Comparison of ENCODE assay signal across 10 cellular contexts in the genomic region with DNA sequence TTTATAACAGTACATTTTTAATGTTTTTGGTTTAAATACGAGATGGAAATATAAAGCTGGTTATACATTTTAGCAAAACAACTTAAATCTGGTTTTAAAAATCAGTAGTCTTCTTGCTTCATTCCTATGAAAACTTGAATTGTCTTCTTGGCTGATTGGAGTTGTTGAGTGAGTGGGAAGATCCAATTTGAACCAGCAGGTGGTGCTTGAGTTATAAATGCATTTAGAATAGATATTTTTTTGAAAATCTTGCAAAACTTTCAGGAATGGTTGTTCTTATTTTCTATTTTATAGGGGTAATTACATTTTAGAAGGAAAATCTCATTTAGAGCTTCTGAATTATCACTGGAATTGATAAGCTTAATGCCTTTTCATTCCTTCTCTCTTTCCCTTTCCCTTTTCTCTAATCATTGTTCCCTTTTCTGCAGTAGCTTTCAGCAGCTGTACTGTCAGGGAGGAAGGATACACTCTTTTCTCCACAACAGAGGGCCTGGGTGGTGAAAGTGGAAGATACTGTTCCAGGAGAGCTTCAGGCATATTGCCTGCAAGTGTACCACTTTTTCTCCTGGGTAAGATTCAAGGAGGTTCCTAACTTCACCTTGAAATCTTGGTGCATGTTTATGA.
DNase-seq lines count a peak whose midpoint lies in the region; ATAC-seq and TF ChIP-seq lines count a peak whose summit lies in the region.
"Had no signal": no experiment of that assay in that cellular context is flagged by ENCODE, and none has a peak within 500 bp of the region (broad histone marks: within the 10 kb centered on the region; RNA-seq: fewer than 3 reads in every experiment).

No MANE protein-coding gene starts in this region.

- TF ChIP-seq EP300 in neural cell (conservative IDR thresholded peaks at IDR 0.05; ENCODE audit: poor library complexity, severe bottlenecking): no peak

- H3K9me2 ChIP-seq in neural cell (ENCODE audit: insufficient read depth, low read length): no peaks in the 10 kb centered on the region

- no peak overlapping the region for H2AFZ ChIP-seq in neural cell (ENCODE audit: low read depth, low read length)

- WGBS in lower leg skin, 2 donors: 73 to 74% methylated on average over 1 of the region's 1 CpG

- no peak for TF ChIP-seq POLR2A in lower leg skin (IDR thresholded peaks at IDR 0.05)
- TF ChIP-seq POLR2A in GM18505 (IDR thresholded peaks at IDR 0.05; ENCODE audit: borderline replicate concordance, extremely low read depth, insufficient read depth, insufficient read length): no peak

- no peaks in the 10 kb centered on the region for H3K27me3 ChIP-seq in neural cell (ENCODE audit: insufficient read depth, low read depth, low read length)

- no peaks in the 10 kb centered on the region for H3K9me3 ChIP-seq in neural cell (ENCODE audit: low read length)

- H4K20me1 ChIP-seq in neural cell (ENCODE audit: insufficient read depth): no peaks in the 10 kb centered on the region

- no peaks in the 10 kb centered on the region for H3F3A ChIP-seq in neural cell (ENCODE audit: insufficient read depth, low read length, poor library complexity, severe bottlenecking)

- no peak overlapping the region for H3K27ac ChIP-seq in neural cell (ENCODE audit: low read length)

- DNase-seq in GM03348 (ENCODE audit: low spot score) (peak; percentile 37), NCI-H1105 treated with DMSO at 0.1 percent for 48 hours (lab: John Stamatoyannopoulos, UW) (peak; percentile 44), cardiac fibroblast (ENCODE audit: low read depth in 2 of 2) (peak; percentile 65 to 79), lower leg skin (ENCODE audit: low spot score in 2 of 2) (no peak), NOMO-1 treated with dmso at 0.1 percent for 144 hours (lab: John Stamatoyannopoulos, UW; ENCODE audit: unreplicated experiment) (no peak)
- DNase-seq: activated CD4-positive, alpha-beta T cell treated with anti-CD3 and anti-CD28 coated beads for 1 hour; H7 had no signal

- intact Hi-C loops in lower leg skin (cut with DNase I; ENCODE audit: low total_unique reads): no loop called here

- H3K9ac ChIP-seq in neural cell (ENCODE audit: low read length): no peak overlapping the region

- H3K36me3 ChIP-seq in neural cell (ENCODE audit: insufficient read depth, low read length): no peaks in the 10 kb centered on the region

- no peaks in the 10 kb centered on the region for H3K79me2 ChIP-seq in neural cell (replicated peaks; ENCODE audit: insufficient read depth, low read length)

- TF ChIP-seq CTCF in cardiac fibroblast (IDR thresholded peaks at IDR 0.05; ENCODE audit: low read depth, low read length) (peak; percentile 73), neural cell (IDR thresholded peaks at IDR 0.05; ENCODE audit: poor library complexity, severe bottlenecking) (peak; percentile 50), lower leg skin (IDR thresholded peaks at IDR 0.05) (no peak)

- H3K4me3 ChIP-seq in cardiac fibroblast (replicated peaks in 1 of 2; ENCODE audit: low read depth in 2 of 2, low read length in 2 of 2) (no peak overlapping the region), neural cell (ENCODE audit: low read length) (no peak overlapping the region), lower leg skin (ENCODE audit: low read depth, poor library complexity, severe bottlenecking) (no peak overlapping the region)

- ATAC-seq in GM18505 (IDR thresholded peaks at IDR 0.05; ENCODE audit: unreplicated experiment) (no peak), GM21825 (IDR thresholded peaks at IDR 0.05; ENCODE audit: unreplicated experiment) (no peak)

- H3K4me2 ChIP-seq in neural cell (ENCODE audit: low read length): no peak overlapping the region

- TF ChIP-seq RAD21 in neural cell (conservative IDR thresholded peaks at IDR 0.05): peak; percentile 47

TF ChIP-seq in neural cell, 6 proteins besides CTCF, POLR2A, EP300 and RAD21:
- TF ChIP-seq TAF1 (IDR thresholded peaks at IDR 0.05; ENCODE audit: low read depth) (no peak), SMC3 (conservative IDR thresholded peaks at IDR 0.05; ENCODE audit: poor library complexity) (peak; percentile 32), POLR2AphosphoS5 (IDR thresholded peaks at IDR 0.05) (no peak)

Comparison
In these comparisons a context has a peak if more than half of its experiments do, and no peak if none do; other contexts are left out.
1. DNase-seq: peak in GM03348 (single experiment), NCI-H1105 treated with DMSO at 0.1 percent for 48 hours (single experiment) and cardiac fibroblast (2 of 2); none in lower leg skin (0 of 2) and NOMO-1 treated with dmso at 0.1 percent for 144 hours (single experiment).
2. CTCF ChIP-seq: peak in cardiac fibroblast (single experiment) and neural cell (single experiment); none in lower leg skin (0 of 3).